Comparison of ENCODE assay signal across 8 cellular contexts in genomic region chr1:41381691-41382530, GRCh38. TPM values are rescaled to one million over a fixed set of nuclear protein-coding genes. Genes with fewer than 3 reads are reported as not detected.
A peak's percentile ranks its signal among the peaks of the same experiment; 100 is the strongest.
DNase-seq lines count a peak whose midpoint lies in the region; ATAC-seq, FAIRE-seq and TF ChIP-seq lines count a peak whose summit lies in the region.

No MANE protein-coding gene starts in this region.

- peak overlapping the region; percentile 76 to 94 for H3K4me3 Mint-ChIP-seq in CD14-positive monocyte

- 1 to 3% (median 3%) methylated on average over 51 to 120 of the region's 120 CpGs for WGBS in small intestine, 3 donors

- H3K9me3 ChIP-seq in iPS-15b (ENCODE audit: control insufficient read depth, insufficient read depth, low read length) (no peaks in the 10 kb centered on the region), small intestine (ENCODE audit: control insufficient read depth, low read depth) (no peaks in the 10 kb centered on the region)

- H3K36me3 ChIP-seq in iPS-15b (ENCODE audit: control insufficient read depth, insufficient read depth, low read length) (no peaks in the 10 kb centered on the region), small intestine (ENCODE audit: control insufficient read depth in 2 of 2, insufficient read depth in 2 of 2, low read length in 2 of 2) (no peaks in the 10 kb centered on the region)

- no peak for FAIRE-seq in small intestine (lab: Jason Lieb, UNC)

- H3K4me1 ChIP-seq in iPS-15b (ENCODE audit: control insufficient read depth, insufficient read depth, low read length): peaks cover 15% of the 10 kb centered on the region
- H3K4me1 ChIP-seq in small intestine (ENCODE audit: control insufficient read depth in 2 of 2, insufficient read depth in 1 of 2, low read depth in 1 of 2, low read length in 1 of 2): no peaks in the 10 kb centered on the region

- peaks cover 30% of the 10 kb centered on the region for H3K4me1 Mint-ChIP-seq in CD14-positive monocyte

- H3K36me3 Mint-ChIP-seq in CD14-positive monocyte: peaks cover 4 to 16% of the 10 kb centered on the region in 2 donors

- no peak for ATAC-seq in HG03039 (IDR thresholded peaks at IDR 0.05; ENCODE audit: unreplicated experiment)
- ATAC-seq in HG02970 (IDR thresholded peaks at IDR 0.05; ENCODE audit: low FRiP score, unreplicated experiment): no peak

- peak overlapping the region; percentile 47 for H3K9ac ChIP-seq in iPS-15b (ENCODE audit: low read depth, low read length)

- intact Hi-C loops in CD14-positive monocyte (cut with micrococcal nuclease): loop anchor here in 1 of 2 donors (2.0 kb wide), 1 partner anchor 19 kb away; no protein-coding TSS in a partner anchor

- H3K4me3 ChIP-seq in astrocyte of the cerebellum (ENCODE audit: low read depth, low read length): peak overlapping the region; percentile 24
- peak overlapping the region; percentile 70 for H3K4me3 ChIP-seq in iPS-15b (ENCODE audit: low read depth, low read length)
- peak overlapping the region; percentile 40 to 57 for H3K4me3 ChIP-seq in small intestine (ENCODE audit: low read depth in 1 of 2, low read length in 2 of 2)

- in situ Hi-C loops in astrocyte of the cerebellum (cut with HindIII; ENCODE audit: low sequenced_read_pairs): no loop called here

- peaks cover 0 to 21% (median 10%) of the 10 kb centered on the region in 7 donors for H3K9me3 Mint-ChIP-seq in CD14-positive monocyte

- peaks cover 57% of the 10 kb centered on the region for H3K27me3 ChIP-seq in iPS-15b (ENCODE audit: control insufficient read depth, insufficient read depth, low read length)
- H3K27me3 ChIP-seq in small intestine (ENCODE audit: control insufficient read depth in 2 of 2, insufficient read depth in 2 of 2, low read length in 2 of 2): no peaks in the 10 kb centered on the region

- peak overlapping the region; percentile 34 to 81 for H3K27ac ChIP-seq in small intestine (ENCODE audit: low read depth in 1 of 2, low read length in 1 of 2)

- DNase-seq in CD14-positive monocyte (ENCODE audit: low spot score) (no peak), NCI-H1105 treated with DMSO at 0.1 percent for 48 hours (lab: John Stamatoyannopoulos, UW) (peak; percentile 67), astrocyte of the cerebellum (ENCODE audit: low read depth) (no peak), small intestine (peak; percentile 28), NCI-H2107 (lab: John Stamatoyannopoulos, UW) (no peak)

- peaks cover 54 to 73% (median 66%) of the 10 kb centered on the region in 3 donors for H3K27me3 Mint-ChIP-seq in CD14-positive monocyte (ENCODE audit: low read depth in 3 of 3)

- TF ChIP-seq CTCF in CD14-positive monocyte (IDR thresholded peaks at IDR 0.05) (no peak), astrocyte of the cerebellum (IDR thresholded peaks at IDR 0.05; ENCODE audit: low read depth, low read length, missing control alignments) (no peak)

- H3K27ac Mint-ChIP-seq in CD14-positive monocyte: peak overlapping the region in 1 of 7 donors; percentile 63

RNA-seq across cellular contexts. Expression of gene FOXO6, which starts 20.7 kb away (rescaled TPM):
- polyA plus RNA-seq in CD14-positive monocyte (not detected), small intestine (under 1 TPM in 1 of 3 donors, not detected in 2; 0.34 TPM)

Comparison
In these comparisons a context has a peak if more than half of its experiments do, and no peak if none do; other contexts are left out.
1. DNase-seq: peak in NCI-H1105 treated with DMSO at 0.1 percent for 48 hours (single experiment) and small intestine (single experiment); none in CD14-positive monocyte (single experiment), astrocyte of the cerebellum (single experiment) and NCI-H2107 (single experiment).
2. Peak in every context shown above with its lines, with median percentiles within 50 percentile points of each other: H3K4me3 ChIP-seq.